In the genomic region with DNA sequence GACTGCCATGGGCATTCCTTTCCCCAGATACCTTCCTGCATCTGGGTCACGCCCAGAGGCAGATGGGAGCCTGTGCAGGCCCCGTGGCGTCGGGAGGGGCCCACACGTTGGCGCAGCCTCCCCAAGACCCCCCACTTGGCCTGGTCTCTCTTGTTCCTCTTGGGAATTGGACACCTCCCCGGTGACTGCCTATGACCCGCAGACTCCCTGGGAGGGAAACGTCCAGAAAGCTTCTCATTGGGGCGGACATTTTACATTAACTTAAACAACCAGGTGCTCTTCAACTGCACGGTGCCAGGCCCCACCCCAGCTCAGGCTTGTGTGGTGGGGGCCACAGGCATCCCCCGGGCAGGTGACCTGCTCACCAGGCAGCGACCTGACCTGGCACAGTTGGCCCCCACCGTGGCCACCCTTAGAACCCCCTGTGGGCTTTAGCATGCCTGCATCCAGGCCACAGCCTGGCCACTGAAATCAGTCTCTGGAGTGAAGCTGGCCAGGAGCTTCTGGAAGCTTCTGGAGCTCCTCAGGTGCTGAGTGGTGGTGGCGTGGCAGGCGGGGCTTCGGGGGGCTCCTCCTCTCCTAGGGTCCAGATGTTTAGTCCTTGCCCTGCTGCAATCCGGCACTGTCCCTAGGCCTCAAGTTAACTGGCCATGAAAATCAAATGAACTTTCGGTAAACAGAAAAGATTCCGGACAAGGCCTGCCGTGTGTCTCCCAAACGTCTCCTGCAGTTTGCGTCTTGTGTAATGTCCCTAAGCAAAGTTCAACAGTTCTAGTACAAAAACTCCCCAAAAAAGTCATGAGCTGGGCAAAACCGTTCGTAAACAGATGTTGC, we compare ENCODE assay signal across 1 cellular context.
A peak's percentile ranks its signal among the peaks of the same experiment; 100 is the strongest.
TF ChIP-seq lines count a peak whose summit lies in the region.

No MANE protein-coding gene starts in this region.

TF ChIP-seq in HepG2, 621 proteins besides CTCF, POLR2A, EP300 and RAD21 (continued from another document and continues in another):
- TF ChIP-seq, protein P1, sequence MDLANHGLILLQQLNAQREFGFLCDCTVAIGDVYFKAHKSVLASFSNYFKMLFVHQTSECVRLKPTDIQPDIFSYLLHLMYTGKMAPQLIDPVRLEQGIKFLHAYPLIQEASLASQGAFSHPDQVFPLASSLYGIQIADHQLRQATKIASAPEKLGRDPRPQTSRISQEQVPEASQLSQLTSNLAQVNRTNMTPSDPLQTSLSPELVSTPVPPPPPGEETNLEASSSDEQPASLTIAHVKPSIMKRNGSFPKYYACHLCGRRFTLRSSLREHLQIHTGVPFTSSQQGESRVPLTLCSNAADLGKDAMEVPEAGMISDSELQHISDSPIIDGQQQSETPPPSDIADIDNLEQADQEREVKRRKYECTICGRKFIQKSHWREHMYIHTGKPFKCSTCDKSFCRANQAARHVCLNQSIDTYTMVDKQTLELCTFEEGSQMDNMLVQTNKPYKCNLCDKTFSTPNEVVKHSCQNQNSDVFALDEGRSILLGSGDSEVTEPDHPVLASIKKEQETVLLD (CRISPR knock-in tag; IDR thresholded peaks at IDR 0.05; ENCODE audit: low read depth): no peak
- TF ChIP-seq ZNF558 (CRISPR knock-in tag; IDR thresholded peaks at IDR 0.05; ENCODE audit: borderline replicate concordance) (0 out of 2 replicates have a peak, but pooled peaks have one; percentile 57), ZNF766 (CRISPR knock-in tag; IDR thresholded peaks at IDR 0.05; ENCODE audit: borderline replicate concordance) (peak; percentile 35; the same call in 1 of the 2 replicates), YEATS2 (CRISPR knock-in tag; IDR thresholded peaks at IDR 0.05; ENCODE audit: borderline replicate concordance) (0 out of 2 replicates have a peak, but pooled peaks have one; percentile 32), MBD4 (IDR thresholded peaks at IDR 0.05; ENCODE audit: borderline replicate concordance, low read length) (no peak), NR2F1 (CRISPR knock-in tag; IDR thresholded peaks at IDR 0.05) (no peak), CBX1 (IDR thresholded peaks at IDR 0.05; ENCODE audit: low read depth) (no peak), ZNF350 (CRISPR knock-in tag; IDR thresholded peaks at IDR 0.05; ENCODE audit: borderline replicate concordance, low read depth) (no peak), MED1 (CRISPR knock-in tag; IDR thresholded peaks at IDR 0.05) (peak; percentile 94), ZC3H13 (CRISPR knock-in tag; IDR thresholded peaks at IDR 0.05) (no peak), ZNF569 (CRISPR knock-in tag; IDR thresholded peaks at IDR 0.05; ENCODE audit: borderline replicate concordance) (no peak), ATF1 (CRISPR knock-in tag; IDR thresholded peaks at IDR 0.05) (no peak), HNRNPH1 (optimal IDR thresholded peaks at IDR 0.05; ENCODE audit: low read depth, low read length) (no peak), RARG (CRISPR knock-in tag; IDR thresholded peaks at IDR 0.05; ENCODE audit: low read depth) (no peak), ONECUT2 (CRISPR knock-in tag; IDR thresholded peaks at IDR 0.05) (no peak), ZBTB46 (CRISPR knock-in tag; IDR thresholded peaks at IDR 0.05; ENCODE audit: borderline replicate concordance) (no peak), ZNF841 (CRISPR knock-in tag; IDR thresholded peaks at IDR 0.05; ENCODE audit: borderline replicate concordance) (no peak), DBP (CRISPR knock-in tag; IDR thresholded peaks at IDR 0.05; ENCODE audit: not compliant biosample characterization) (no peak), NFYC (CRISPR knock-in tag; IDR thresholded peaks at IDR 0.05) (no peak), CAMTA2 (CRISPR knock-in tag; IDR thresholded peaks at IDR 0.05; ENCODE audit: borderline replicate concordance) (no peak), ZNF839 (CRISPR knock-in tag; IDR thresholded peaks at IDR 0.05; ENCODE audit: borderline replicate concordance) (no peak), GZF1 (CRISPR knock-in tag; IDR thresholded peaks at IDR 0.05) (no peak), SNAPC4 (CRISPR knock-in tag; IDR thresholded peaks at IDR 0.05) (peak; percentile 55; the same call in 1 of the 2 replicates), HOXA7 (CRISPR knock-in tag; IDR thresholded peaks at IDR 0.05) (no peak), ZBTB3 (CRISPR knock-in tag; IDR thresholded peaks at IDR 0.05; ENCODE audit: borderline replicate concordance, low read depth) (peak; percentile 64; the same call in 1 of the 2 replicates), BRD4 (CRISPR knock-in tag; IDR thresholded peaks at IDR 0.05) (0 out of 2 replicates have a peak, but pooled peaks have one; percentile 2), ZNF598 (CRISPR knock-in tag; IDR thresholded peaks at IDR 0.05; ENCODE audit: borderline replicate concordance) (no peak)
- TF ChIP-seq, protein P2, sequence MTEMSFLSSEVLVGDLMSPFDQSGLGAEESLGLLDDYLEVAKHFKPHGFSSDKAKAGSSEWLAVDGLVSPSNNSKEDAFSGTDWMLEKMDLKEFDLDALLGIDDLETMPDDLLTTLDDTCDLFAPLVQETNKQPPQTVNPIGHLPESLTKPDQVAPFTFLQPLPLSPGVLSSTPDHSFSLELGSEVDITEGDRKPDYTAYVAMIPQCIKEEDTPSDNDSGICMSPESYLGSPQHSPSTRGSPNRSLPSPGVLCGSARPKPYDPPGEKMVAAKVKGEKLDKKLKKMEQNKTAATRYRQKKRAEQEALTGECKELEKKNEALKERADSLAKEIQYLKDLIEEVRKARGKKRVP (CRISPR knock-in tag; IDR thresholded peaks at IDR 0.05): 0 out of 4 replicates have a peak, but pooled peaks of 1 of the 2 experiments have one; percentile 29
- TF ChIP-seq, protein P3, sequence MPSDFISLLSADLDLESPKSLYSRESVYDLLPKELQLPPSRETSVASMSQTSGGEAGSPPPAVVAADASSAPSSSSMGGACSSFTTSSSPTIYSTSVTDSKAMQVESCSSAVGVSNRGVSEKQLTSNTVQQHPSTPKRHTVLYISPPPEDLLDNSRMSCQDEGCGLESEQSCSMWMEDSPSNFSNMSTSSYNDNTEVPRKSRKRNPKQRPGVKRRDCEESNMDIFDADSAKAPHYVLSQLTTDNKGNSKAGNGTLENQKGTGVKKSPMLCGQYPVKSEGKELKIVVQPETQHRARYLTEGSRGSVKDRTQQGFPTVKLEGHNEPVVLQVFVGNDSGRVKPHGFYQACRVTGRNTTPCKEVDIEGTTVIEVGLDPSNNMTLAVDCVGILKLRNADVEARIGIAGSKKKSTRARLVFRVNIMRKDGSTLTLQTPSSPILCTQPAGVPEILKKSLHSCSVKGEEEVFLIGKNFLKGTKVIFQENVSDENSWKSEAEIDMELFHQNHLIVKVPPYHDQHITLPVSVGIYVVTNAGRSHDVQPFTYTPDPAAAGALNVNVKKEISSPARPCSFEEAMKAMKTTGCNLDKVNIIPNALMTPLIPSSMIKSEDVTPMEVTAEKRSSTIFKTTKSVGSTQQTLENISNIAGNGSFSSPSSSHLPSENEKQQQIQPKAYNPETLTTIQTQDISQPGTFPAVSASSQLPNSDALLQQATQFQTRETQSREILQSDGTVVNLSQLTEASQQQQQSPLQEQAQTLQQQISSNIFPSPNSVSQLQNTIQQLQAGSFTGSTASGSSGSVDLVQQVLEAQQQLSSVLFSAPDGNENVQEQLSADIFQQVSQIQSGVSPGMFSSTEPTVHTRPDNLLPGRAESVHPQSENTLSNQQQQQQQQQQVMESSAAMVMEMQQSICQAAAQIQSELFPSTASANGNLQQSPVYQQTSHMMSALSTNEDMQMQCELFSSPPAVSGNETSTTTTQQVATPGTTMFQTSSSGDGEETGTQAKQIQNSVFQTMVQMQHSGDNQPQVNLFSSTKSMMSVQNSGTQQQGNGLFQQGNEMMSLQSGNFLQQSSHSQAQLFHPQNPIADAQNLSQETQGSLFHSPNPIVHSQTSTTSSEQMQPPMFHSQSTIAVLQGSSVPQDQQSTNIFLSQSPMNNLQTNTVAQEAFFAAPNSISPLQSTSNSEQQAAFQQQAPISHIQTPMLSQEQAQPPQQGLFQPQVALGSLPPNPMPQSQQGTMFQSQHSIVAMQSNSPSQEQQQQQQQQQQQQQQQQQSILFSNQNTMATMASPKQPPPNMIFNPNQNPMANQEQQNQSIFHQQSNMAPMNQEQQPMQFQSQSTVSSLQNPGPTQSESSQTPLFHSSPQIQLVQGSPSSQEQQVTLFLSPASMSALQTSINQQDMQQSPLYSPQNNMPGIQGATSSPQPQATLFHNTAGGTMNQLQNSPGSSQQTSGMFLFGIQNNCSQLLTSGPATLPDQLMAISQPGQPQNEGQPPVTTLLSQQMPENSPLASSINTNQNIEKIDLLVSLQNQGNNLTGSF (CRISPR knock-in tag; IDR thresholded peaks at IDR 0.05): no peak
- TF ChIP-seq, protein P4, sequence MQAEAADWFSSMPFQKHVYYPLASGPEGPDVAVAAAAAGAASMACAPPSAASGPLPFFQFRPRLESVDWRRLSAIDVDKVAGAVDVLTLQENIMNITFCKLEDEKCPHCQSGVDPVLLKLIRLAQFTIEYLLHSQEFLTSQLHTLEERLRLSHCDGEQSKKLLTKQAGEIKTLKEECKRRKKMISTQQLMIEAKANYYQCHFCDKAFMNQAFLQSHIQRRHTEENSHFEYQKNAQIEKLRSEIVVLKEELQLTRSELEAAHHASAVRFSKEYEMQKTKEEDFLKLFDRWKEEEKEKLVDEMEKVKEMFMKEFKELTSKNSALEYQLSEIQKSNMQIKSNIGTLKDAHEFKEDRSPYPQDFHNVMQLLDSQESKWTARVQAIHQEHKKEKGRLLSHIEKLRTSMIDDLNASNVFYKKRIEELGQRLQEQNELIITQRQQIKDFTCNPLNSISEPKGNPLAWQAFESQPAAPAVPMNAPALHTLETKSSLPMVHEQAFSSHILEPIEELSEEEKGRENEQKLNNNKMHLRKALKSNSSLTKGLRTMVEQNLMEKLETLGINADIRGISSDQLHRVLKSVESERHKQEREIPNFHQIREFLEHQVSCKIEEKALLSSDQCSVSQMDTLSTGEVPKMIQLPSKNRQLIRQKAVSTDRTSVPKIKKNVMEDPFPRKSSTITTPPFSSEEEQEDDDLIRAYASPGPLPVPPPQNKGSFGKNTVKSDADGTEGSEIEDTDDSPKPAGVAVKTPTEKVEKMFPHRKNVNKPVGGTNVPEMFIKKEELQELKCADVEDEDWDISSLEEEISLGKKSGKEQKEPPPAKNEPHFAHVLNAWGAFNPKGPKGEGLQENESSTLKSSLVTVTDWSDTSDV (CRISPR knock-in tag; IDR thresholded peaks at IDR 0.05): no peak; the same call in 1 of the 2 replicates
- TF ChIP-seq, protein P5, sequence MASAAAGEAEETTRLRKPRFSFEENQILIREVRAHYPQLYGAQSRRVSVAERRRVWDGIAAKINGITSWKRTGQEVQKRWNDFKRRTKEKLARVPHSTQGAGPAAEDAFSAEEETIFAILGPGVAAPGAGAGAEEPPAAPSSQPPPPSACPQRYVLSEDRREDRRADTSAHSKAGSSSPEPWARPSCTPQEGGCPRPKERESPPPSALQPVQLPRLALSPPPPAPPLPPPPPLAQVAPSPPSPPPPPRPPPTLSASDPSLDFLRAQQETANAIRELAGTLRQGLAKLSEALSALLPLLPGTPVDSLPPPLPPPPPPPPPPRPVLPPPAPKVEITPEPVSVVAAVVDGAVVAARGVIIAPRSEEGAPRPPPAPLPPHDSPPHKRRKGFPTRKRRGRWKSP (CRISPR knock-in tag; IDR thresholded peaks at IDR 0.05): no peak
